15 cellular contexts compared by ENCODE assay signal in the genomic region with DNA sequence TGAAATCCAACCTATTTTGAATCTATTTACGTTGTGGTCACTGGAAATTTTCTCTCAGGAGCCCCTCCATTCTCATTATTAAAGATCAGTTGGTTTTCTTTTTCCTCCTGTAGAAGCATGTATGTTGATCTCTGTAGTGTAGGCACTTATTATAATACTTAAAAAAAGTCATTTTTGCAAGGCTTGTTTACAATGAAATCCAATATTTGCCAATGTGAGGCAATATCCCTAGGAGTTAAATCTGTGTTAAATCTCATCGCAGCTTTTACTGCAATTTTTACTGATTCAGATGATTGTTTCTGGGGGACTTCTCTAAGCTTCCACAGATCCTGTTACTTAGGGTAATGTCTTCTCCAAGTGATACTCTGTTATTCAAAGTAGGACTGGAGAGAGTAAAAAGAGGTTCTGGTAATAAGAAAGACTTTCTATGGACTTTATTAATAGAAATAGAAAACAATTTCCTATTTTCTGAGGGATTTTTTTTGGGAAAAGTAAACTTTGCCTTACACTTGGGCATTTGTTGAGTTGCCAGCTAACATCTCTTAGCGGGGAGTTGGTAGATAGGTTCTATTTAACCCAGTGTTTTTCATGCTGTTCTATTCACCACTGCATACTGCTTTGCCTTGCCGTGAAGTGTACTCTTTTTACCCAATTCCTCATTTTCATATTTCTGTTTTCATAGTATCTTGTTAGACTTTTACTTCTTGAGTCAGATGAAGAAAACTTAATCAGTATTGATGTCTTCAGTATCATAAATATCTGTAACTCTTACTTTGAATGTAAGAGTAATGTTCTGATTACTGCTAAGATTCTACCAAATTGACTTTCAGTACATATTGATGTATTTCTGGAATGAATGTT. TPM values are rescaled to one million over a fixed set of nuclear protein-coding genes. Genes with fewer than 3 reads are reported as not detected.
DNase-seq lines count a peak whose midpoint lies in the region; ATAC-seq, FAIRE-seq and TF ChIP-seq lines count a peak whose summit lies in the region.
"Had no signal": no experiment of that assay in that cellular context is flagged by ENCODE, and none has a peak within 500 bp of the region (broad histone marks: within the 10 kb centered on the region; RNA-seq: fewer than 3 reads in every experiment).

No MANE protein-coding gene starts in this region.

- no peak for FAIRE-seq in HepG2 (lab: Jason Lieb, UNC)

- BruUV-seq in HepG2 (replicated peaks; lab: Mats Ljungman, UMichigan): no TSS peak

- no peak for TF ChIP-seq POLR2A in HepG2 (IDR thresholded peaks at IDR 0.05; ENCODE audit: insufficient read depth in 1 of 2, low read depth in 2 of 2, low read length in 2 of 2)
- TF ChIP-seq POLR2A in heart left ventricle (IDR thresholded peaks at IDR 0.05): no peak

- H3K27me3 ChIP-seq in GM23338 (ENCODE audit: insufficient read depth) (no peaks in the 10 kb centered on the region), HepG2 (ENCODE audit: control insufficient read depth in 1 of 2, insufficient read depth in 2 of 2, low read length in 2 of 2) (no peaks in the 10 kb centered on the region), heart left ventricle (no peaks in the 10 kb centered on the region)
- H3K27me3 ChIP-seq: colonic mucosa, thyroid gland had no signal

- H3K36me3 ChIP-seq in GM23338 (ENCODE audit: insufficient read depth): no peaks in the 10 kb centered on the region
- H3K36me3 ChIP-seq in HepG2 (replicated peaks in 1 of 2; ENCODE audit: control insufficient read depth in 1 of 2, insufficient read depth in 2 of 2, low read length in 2 of 2): peaks cover 5 to 16% of the 10 kb centered on the region in 2 experiments; a peak in 3 of 5 replicates
- H3K36me3 ChIP-seq in heart left ventricle: peaks cover 0 to 22% (median 0%) of the 10 kb centered on the region in 9 donors
- H3K36me3 ChIP-seq: colonic mucosa, thyroid gland had no signal

- H3K27ac Mint-ChIP-seq in GM23338: no peak overlapping the region
- H3K27ac Mint-ChIP-seq: activated CD8-positive, alpha-beta memory T cell treated with anti-CD3 and anti-CD28 coated beads, Interleukin-2, amount 10 ng/mL, durations not matched to agents 7 days and 5 days; activated naive CD4-positive, alpha-beta T cell treated with anti-CD3 and anti-CD28 coated beads, Interleukin-2, amount 10 ng/mL, durations not matched to agents 7 days and 5 days had no signal

- H3K36me3 Mint-ChIP-seq in GM23338 (ENCODE audit: low read depth): peaks cover 5% of the 10 kb centered on the region; the same call in 2 of the 3 replicates

- TF ChIP-seq CTCF in GM23338 (conservative IDR thresholded peaks at IDR 0.05; ENCODE audit: low read depth in 2 of 2) (no peak), HepG2 (CRISPR knock-in tag; IDR thresholded peaks at IDR 0.05) (no peak), heart left ventricle (IDR thresholded peaks at IDR 0.05) (no peak)

- H3K4me3 Mint-ChIP-seq in GM23338: peak overlapping the region; percentile 42
- H3K4me3 Mint-ChIP-seq: activated CD8-positive, alpha-beta memory T cell treated with anti-CD3 and anti-CD28 coated beads, Interleukin-2, amount 10 ng/mL, durations not matched to agents 7 days and 5 days; activated naive CD4-positive, alpha-beta T cell treated with anti-CD3 and anti-CD28 coated beads, Interleukin-2, amount 10 ng/mL, durations not matched to agents 7 days and 5 days had no signal

- H3K9me2 ChIP-seq in GM23338 (ENCODE audit: insufficient read depth): no peaks in the 10 kb centered on the region

- intact Hi-C loops in HepG2 (cut with micrococcal nuclease; ENCODE audit: unreplicated experiment): no loop called here
- intact Hi-C loops in heart left ventricle (cut with DNase I): no loop called here

- TF ChIP-seq EP300 in HepG2 (IDR thresholded peaks at IDR 0.05; ENCODE audit: low read depth in 2 of 2, low read length in 2 of 2) (no peak), HepG2 (CRISPR knock-in tag; IDR thresholded peaks at IDR 0.05; ENCODE audit: borderline replicate concordance) (no peak)

- H3K4me1 ChIP-seq in GM23338 (ENCODE audit: insufficient read depth) (peaks cover 30% of the 10 kb centered on the region), HepG2 (ENCODE audit: insufficient read depth, low read length) (0 out of 2 replicates have a peak, but pooled peaks cover 5% of the 10 kb centered on the region), heart left ventricle (no peaks in the 10 kb centered on the region)
- H3K4me1 ChIP-seq: colonic mucosa had no signal

- ATAC-seq in GM18858 (IDR thresholded peaks at IDR 0.05; ENCODE audit: unreplicated experiment): peak; percentile 50
- ATAC-seq in GM23338: peak; percentile 73
- no peak for ATAC-seq in HepG2
- ATAC-seq in heart left ventricle: no peak
- no peak for ATAC-seq in HG03097 (IDR thresholded peaks at IDR 0.05; ENCODE audit: low FRiP score, unreplicated experiment)
- ATAC-seq in GM18907 (IDR thresholded peaks at IDR 0.05; ENCODE audit: unreplicated experiment): no peak
- ATAC-seq: activated CD8-positive, alpha-beta memory T cell treated with anti-CD3 and anti-CD28 coated beads, Interleukin-2, amount 10 ng/mL, durations not matched to agents 7 days and 5 days; left ventricle myocardium superior had no signal

- H3K9ac ChIP-seq in HepG2 (ENCODE audit: insufficient read depth, low read depth, low read length): no peak overlapping the region
- H3K9ac ChIP-seq: GM23248 had no signal

- H3K4me2 ChIP-seq in GM23338: peak overlapping the region; percentile 27
- H3K4me2 ChIP-seq in HepG2 (ENCODE audit: low read depth, low read length): no peak overlapping the region

- H3K27me3 Mint-ChIP-seq in GM23338 (ENCODE audit: insufficient read depth, low read depth, poor library complexity): no peaks in the 10 kb centered on the region
- H3K27me3 Mint-ChIP-seq: activated CD8-positive, alpha-beta memory T cell treated with anti-CD3 and anti-CD28 coated beads, Interleukin-2, amount 10 ng/mL, durations not matched to agents 7 days and 5 days; activated naive CD4-positive, alpha-beta T cell treated with anti-CD3 and anti-CD28 coated beads, Interleukin-2, amount 10 ng/mL, durations not matched to agents 7 days and 5 days had no signal

- H3K79me2 ChIP-seq in GM23338 (replicated peaks; ENCODE audit: insufficient read depth) (no peaks in the 10 kb centered on the region; the same call in 1 of the 2 replicates), HepG2 (ENCODE audit: insufficient read depth, low read length) (no peaks in the 10 kb centered on the region)

- H3K27ac ChIP-seq in GM23338 (ENCODE audit: low read depth) (peak overlapping the region; percentile 76), HepG2 (ENCODE audit: extremely low read length, insufficient read depth, low read length) (no peak overlapping the region), heart left ventricle (no peak overlapping the region)
- H3K27ac ChIP-seq: colonic mucosa, GM23248, thyroid gland had no signal

- no peak for TF ChIP-seq RAD21 in HepG2 (CRISPR knock-in tag; IDR thresholded peaks at IDR 0.05)

- CTCF ChIA-PET in HepG2 (lab: Yijun Ruan, JAX; ENCODE audit: low intra/inter-chr PET ratio, low total read pairs): no interaction called here

- H3K9me3 Mint-ChIP-seq in GM23338: no peaks in the 10 kb centered on the region
- H3K9me3 Mint-ChIP-seq: activated naive CD4-positive, alpha-beta T cell treated with anti-CD3 and anti-CD28 coated beads, Interleukin-2, amount 10 ng/mL, durations not matched to agents 7 days and 5 days had no signal

- WGBS in HepG2 (ENCODE audit: low lambda C conversion rate): 94% methylated on average over 4 of the region's 4 CpGs
- 93 to 98% (median 95%) methylated on average over 4 of the region's 4 CpGs for WGBS in heart left ventricle, 4 donors

- H3K4me1 Mint-ChIP-seq in GM23338: peaks cover 34% of the 10 kb centered on the region
- H3K4me1 Mint-ChIP-seq: activated naive CD4-positive, alpha-beta T cell treated with anti-CD3 and anti-CD28 coated beads, Interleukin-2, amount 10 ng/mL, durations not matched to agents 7 days and 5 days had no signal

- no peaks in the 10 kb centered on the region for H3K9me3 ChIP-seq in HepG2 (ENCODE audit: low read length)
- H3K9me3 ChIP-seq in heart left ventricle: no peaks in the 10 kb centered on the region
- H3K9me3 ChIP-seq: colonic mucosa, thyroid gland had no signal

- H4K20me1 ChIP-seq in GM23338 (replicated peaks; ENCODE audit: insufficient read depth): no peaks in the 10 kb centered on the region
- no peaks in the 10 kb centered on the region for H4K20me1 ChIP-seq in HepG2 (ENCODE audit: insufficient read depth, low read length)

- no peaks in the 10 kb centered on the region for H3F3A ChIP-seq in GM23338 (replicated peaks; ENCODE audit: low read depth)

- in situ Hi-C loops in HepG2 (cut with HindIII; ENCODE audit: extremely low pct_ligation_motif_present, low pct_unique_long_range_greater_than_20kb): no loop called here

- POLR2A ChIA-PET in HepG2 (lab: Yijun Ruan, JAX): no interaction called here

- H2AFZ ChIP-seq in GM23338 (no peak overlapping the region), HepG2 (ENCODE audit: low read length) (no peak overlapping the region)
- H2AFZ ChIP-seq: GM23248 had no signal

- peak overlapping the region; percentile 1; the same call in 1 of the 2 replicates for H3K4me3 ChIP-seq in GM23338
- no peak overlapping the region for H3K4me3 ChIP-seq in HepG2 (replicated peaks in 1 of 3; ENCODE audit: insufficient read depth in 1 of 3, low read depth in 2 of 3, low read length in 3 of 3)
- H3K4me3 ChIP-seq in heart left ventricle: no peak overlapping the region
- H3K4me3 ChIP-seq: colonic mucosa, GM23248, thyroid gland had no signal

- DNase-seq in GM23338 (ENCODE audit: low spot score): no peak
- peak; percentile 53 for DNase-seq in NCI-H69 (lab: John Stamatoyannopoulos, UW)
- DNase-seq in HepG2 (ENCODE audit: low spot score): no peak
- DNase-seq in heart left ventricle: no peak
- DNase-seq: activated CD8-positive, alpha-beta memory T cell treated with anti-CD3 and anti-CD28 coated beads, Interleukin-2, amount 10 ng/mL, durations not matched to agents 7 days and 5 days; activated naive CD4-positive, alpha-beta T cell treated with anti-CD3 and anti-CD28 coated beads, Interleukin-2, amount 10 ng/mL, durations not matched to agents 7 days and 5 days; colonic mucosa; foreskin melanocyte; GM23248; left ventricle myocardium superior; stimulated activated CD4-positive, alpha-beta T cell treated with anti-CD3 and anti-CD28 coated beads, Interleukin-4, amount 100 ng/mL, for 4 hours; thyroid gland had no signal

RNA-seq across cellular contexts. Expression of gene CDKAL1, which starts 48.6 kb away (rescaled TPM):
- total RNA-seq in GM23338 (2014; rRNA removed; shearing (Covaris generic)): 22.5 and 35.0 TPM in 2 replicates
- polyA plus RNA-seq in GM23338 (2016; fragmentation: Nextera tagmentation; extraction: Ambion mirVana) (15.9 and 17.8 TPM in 2 replicates), HepG2 (2011; rRNA removed) (8.0 and 9.5 TPM in 2 replicates), heart left ventricle (1 to 10 TPM; 3.2 to 5.2 TPM)
- total RNA-seq in HepG2 (2016; rRNA removed; fragmentation: Illumina TruSeq; extraction: Trizol) (27.7 and 33.6 TPM in 2 replicates), heart left ventricle (10 to 100 TPM in 4 of 9 donors, 1 to 10 TPM in 5; 7.5 to 14.3 (median 9.9) TPM)
- total RNA-seq in HepG2 (2016; cell fraction: cytosol; rRNA removed; fragmentation: Illumina TruSeq; extraction: Trizol; ENCODE audit: low read depth): 16.5 and 18.0 TPM in 2 replicates
- total RNA-seq in HepG2 (2016; cell fraction: insoluble cytoplasmic fraction; rRNA removed; fragmentation: Illumina TruSeq; extraction: Trizol): 27.3 and 33.8 TPM in 2 replicates
- 16.7 and 20.2 TPM in 2 replicates for total RNA-seq in HepG2 (2016; cell fraction: membrane; rRNA removed; fragmentation: Illumina TruSeq; extraction: Trizol)
- total RNA-seq in HepG2 (2016; cell fraction: nucleus; rRNA removed; fragmentation: Illumina TruSeq; extraction: Trizol): 41.5 and 43.6 TPM in 2 replicates
- polyA plus RNA-seq in HepG2 (2011; cell fraction: cytosol; rRNA removed): 3.9 and 6.2 TPM in 2 replicates
- 7.2 and 9.0 TPM in 2 replicates for polyA plus RNA-seq in HepG2 (2011; cell fraction: nucleus; rRNA removed)
- 7.3 and 9.5 TPM in 2 replicates for polyA plus RNA-seq in HepG2 (2012)
- 1.5 and 1.6 TPM in 2 replicates for polyA plus RNA-seq in HepG2 (2016; cell fraction: cytosol; fragmentation: Illumina TruSeq; extraction: Trizol; ENCODE audit: low read depth)
- 17.4 and 17.8 TPM in 2 replicates for polyA plus RNA-seq in HepG2 (2016; cell fraction: insoluble cytoplasmic fraction; fragmentation: Illumina TruSeq; extraction: Trizol; ENCODE audit: low read depth)
- polyA plus RNA-seq in HepG2 (2016; cell fraction: membrane; fragmentation: Illumina TruSeq; extraction: Trizol; ENCODE audit: low read depth): 3.8 and 5.1 TPM in 2 replicates
- 16.9 and 17.3 TPM in 2 replicates for polyA plus RNA-seq in HepG2 (2016; cell fraction: nucleus; fragmentation: Illumina TruSeq; extraction: Trizol; ENCODE audit: insufficient read depth, low read depth)
- 8.4 and 15.1 TPM in 2 replicates for polyA minus RNA-seq in HepG2 (2011; rRNA and poly(A)+ RNA removed; ENCODE audit: low replicate concordance)
- 15.5 and 16.7 TPM in 2 replicates for polyA minus RNA-seq in HepG2 (2011; cell fraction: cytosol; rRNA and poly(A)+ RNA removed)
- 55.4 and 60.9 TPM in 2 replicates for polyA minus RNA-seq in HepG2 (2011; cell fraction: nucleus; rRNA and poly(A)+ RNA removed)

Comparison
In these comparisons a context has a peak if more than half of its experiments do, and no peak if none do; other contexts are left out.
1. ATAC-seq: peak in GM18858 (single experiment) and GM23338 (single experiment); none in HepG2 (single experiment), heart left ventricle (0 of 4), HG03097 (single experiment) and GM18907 (single experiment).